ENCODE assay signal across 8 cellular contexts in the genomic region with DNA sequence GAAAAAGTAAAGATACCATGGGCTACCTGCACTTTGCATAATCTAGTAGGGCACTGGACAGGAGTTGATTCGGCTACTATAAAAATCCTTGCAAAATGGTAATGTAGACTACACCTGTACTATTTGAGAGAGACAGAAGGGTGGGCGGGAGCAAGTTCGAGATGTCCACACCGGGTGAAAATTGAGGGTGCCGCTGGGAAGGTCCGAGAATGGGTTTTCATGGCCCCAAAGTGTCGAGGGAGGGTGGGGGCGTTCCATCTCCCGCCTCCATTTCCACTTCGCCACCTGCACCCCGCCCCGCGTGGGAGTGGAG. TPM values are rescaled to one million over a fixed set of nuclear protein-coding genes. Genes with fewer than 3 reads are reported as not detected.
DNase-seq lines count a peak whose midpoint lies in the region; ATAC-seq and TF ChIP-seq lines count a peak whose summit lies in the region.

No MANE protein-coding gene starts in this region.

- H3K4me1 Mint-ChIP-seq in GM23338 (peaks cover 6% of the 10 kb centered on the region), T-helper 17 cell (peaks cover 12% of the 10 kb centered on the region)
- H3K4me1 Mint-ChIP-seq in stimulated activated effector memory CD8-positive, alpha-beta T cell treated with anti-CD3 and anti-CD28 coated beads, Interleukin-12 subunit alpha, Interleukin-12 subunit beta, amount 100 ng/mL, for 72 hours: peaks cover 22% of the 10 kb centered on the region

- H3K27ac Mint-ChIP-seq in GM23338 (peak overlapping the region; percentile 81), T-helper 17 cell (peak overlapping the region; percentile 93)
- H3K27ac Mint-ChIP-seq in stimulated activated effector memory CD8-positive, alpha-beta T cell treated with anti-CD3 and anti-CD28 coated beads, Interleukin-12 subunit alpha, Interleukin-12 subunit beta, amount 100 ng/mL, for 72 hours: peak overlapping the region; percentile 95

- peaks cover 36% of the 10 kb centered on the region for H3K79me2 ChIP-seq in GM23338 (replicated peaks; ENCODE audit: insufficient read depth)

- H3K9me3 ChIP-seq in T-helper 17 cell (ENCODE audit: control insufficient read depth, low read length, poor library complexity, severe bottlenecking) (no peaks in the 10 kb centered on the region), right cardiac atrium (ENCODE audit: control insufficient read depth, low read length) (no peaks in the 10 kb centered on the region)

- peak overlapping the region; percentile 96 for H2AFZ ChIP-seq in GM23338

- peaks cover 4% of the 10 kb centered on the region for H3K27me3 Mint-ChIP-seq in GM23338 (ENCODE audit: insufficient read depth, low read depth, poor library complexity)
- H3K27me3 Mint-ChIP-seq in T-helper 17 cell: no peaks in the 10 kb centered on the region

- H3K9me2 ChIP-seq in GM23338 (ENCODE audit: insufficient read depth): no peaks in the 10 kb centered on the region

- H3K36me3 Mint-ChIP-seq in GM23338 (ENCODE audit: low read depth): peaks cover 15% of the 10 kb centered on the region
- peaks cover 2% of the 10 kb centered on the region for H3K36me3 Mint-ChIP-seq in T-helper 17 cell (ENCODE audit: low read depth)
- H3K36me3 Mint-ChIP-seq in stimulated activated effector memory CD8-positive, alpha-beta T cell treated with anti-CD3 and anti-CD28 coated beads, Interleukin-12 subunit alpha, Interleukin-12 subunit beta, amount 100 ng/mL, for 72 hours: peaks cover 54% of the 10 kb centered on the region

- H3K4me2 ChIP-seq in GM23338: peak overlapping the region; percentile 77

- peak; percentile 13 for ATAC-seq in GM23338
- no peak for ATAC-seq in T-helper 17 cell
- no peak for ATAC-seq in right cardiac atrium
- no peak for ATAC-seq in stimulated activated effector memory CD8-positive, alpha-beta T cell treated with anti-CD3 and anti-CD28 coated beads, Interleukin-12 subunit alpha, Interleukin-12 subunit beta, amount 100 ng/mL, for 72 hours
- no peak for ATAC-seq in HG03442 (IDR thresholded peaks at IDR 0.05; ENCODE audit: unreplicated experiment)

- no peaks in the 10 kb centered on the region for H3F3A ChIP-seq in GM23338 (replicated peaks; ENCODE audit: low read depth)

- H3K4me3 ChIP-seq in AG04449 (ENCODE audit: low read depth, low read length) (peak overlapping the region; percentile 97), GM23338 (peak overlapping the region; percentile 97), right cardiac atrium (ENCODE audit: low read length) (peak overlapping the region; percentile 78)

- no peaks in the 10 kb centered on the region for H3K36me3 ChIP-seq in GM23338 (ENCODE audit: insufficient read depth)

- POLR2A ChIA-PET in AG04449 (lab: Yijun Ruan, JAX): no interaction called here

- H3K4me3 Mint-ChIP-seq in GM23338 (peak overlapping the region; percentile 93), T-helper 17 cell (peak overlapping the region; percentile 97)
- peak overlapping the region; percentile 88 for H3K4me3 Mint-ChIP-seq in stimulated activated effector memory CD8-positive, alpha-beta T cell treated with anti-CD3 and anti-CD28 coated beads, Interleukin-12 subunit alpha, Interleukin-12 subunit beta, amount 100 ng/mL, for 72 hours

- H3K27me3 ChIP-seq in GM23338 (ENCODE audit: insufficient read depth) (no peaks in the 10 kb centered on the region), right cardiac atrium (ENCODE audit: control insufficient read depth, insufficient read depth) (no peaks in the 10 kb centered on the region)

- H3K27ac ChIP-seq in GM23338 (ENCODE audit: low read depth) (0 out of 2 replicates have a peak overlapping the region, but pooled peaks have one; percentile 63), right cardiac atrium (ENCODE audit: low read length) (peak overlapping the region; percentile 82)

- TF ChIP-seq CTCF in AG04449 (IDR thresholded peaks at IDR 0.05; ENCODE audit: insufficient read depth, low read length, missing control alignments): no peak
- TF ChIP-seq CTCF in GM23338 (conservative IDR thresholded peaks at IDR 0.05; ENCODE audit: low read depth in 2 of 2): no peak

- CTCF ChIA-PET in AG04449 (lab: Yijun Ruan, JAX): no interaction called here

- no peak for DNase-seq in AG04449 (ENCODE audit: low read depth, low spot score)
- no peak for DNase-seq in GM23338 (ENCODE audit: low spot score)
- no peak for DNase-seq in T-helper 17 cell
- no peak for DNase-seq in right cardiac atrium
- DNase-seq in stimulated activated effector memory CD8-positive, alpha-beta T cell treated with anti-CD3 and anti-CD28 coated beads, Interleukin-12 subunit alpha, Interleukin-12 subunit beta, amount 100 ng/mL, for 72 hours (ENCODE audit: low spot score in 2 of 2): no peak
- DNase-seq in activated CD4-positive, CD25-positive, alpha-beta regulatory T cell (lab: John Stamatoyannopoulos, UW): no peak
- DNase-seq in NCI-H446 treated with DMSO at 0.1 percent for 48 hours (lab: John Stamatoyannopoulos, UW): no peak

- under 1% methylated on average over 13 of the region's 13 CpGs for WGBS in right cardiac atrium

- H3K4me1 ChIP-seq in GM23338 (ENCODE audit: insufficient read depth) (peaks cover 6% of the 10 kb centered on the region), right cardiac atrium (ENCODE audit: control insufficient read depth, insufficient read depth, low read length) (no peaks in the 10 kb centered on the region)

- intact Hi-C loops in right cardiac atrium (cut with DNase I): no loop called here

- no peaks in the 10 kb centered on the region; the same call in 1 of the 2 replicates for H4K20me1 ChIP-seq in GM23338 (replicated peaks; ENCODE audit: insufficient read depth)

- H3K9me3 Mint-ChIP-seq in GM23338: peaks cover 8% of the 10 kb centered on the region
- no peaks in the 10 kb centered on the region for H3K9me3 Mint-ChIP-seq in stimulated activated effector memory CD8-positive, alpha-beta T cell treated with anti-CD3 and anti-CD28 coated beads, Interleukin-12 subunit alpha, Interleukin-12 subunit beta, amount 100 ng/mL, for 72 hours

TF ChIP-seq in GM23338, 12 proteins besides CTCF, POLR2A, EP300 and RAD21 (continues in another document):
- no peak for TF ChIP-seq CREB1 (CRISPR knock-in tag; IDR thresholded peaks at IDR 0.05; ENCODE audit: low read depth)
- TF ChIP-seq, protein P1, sequence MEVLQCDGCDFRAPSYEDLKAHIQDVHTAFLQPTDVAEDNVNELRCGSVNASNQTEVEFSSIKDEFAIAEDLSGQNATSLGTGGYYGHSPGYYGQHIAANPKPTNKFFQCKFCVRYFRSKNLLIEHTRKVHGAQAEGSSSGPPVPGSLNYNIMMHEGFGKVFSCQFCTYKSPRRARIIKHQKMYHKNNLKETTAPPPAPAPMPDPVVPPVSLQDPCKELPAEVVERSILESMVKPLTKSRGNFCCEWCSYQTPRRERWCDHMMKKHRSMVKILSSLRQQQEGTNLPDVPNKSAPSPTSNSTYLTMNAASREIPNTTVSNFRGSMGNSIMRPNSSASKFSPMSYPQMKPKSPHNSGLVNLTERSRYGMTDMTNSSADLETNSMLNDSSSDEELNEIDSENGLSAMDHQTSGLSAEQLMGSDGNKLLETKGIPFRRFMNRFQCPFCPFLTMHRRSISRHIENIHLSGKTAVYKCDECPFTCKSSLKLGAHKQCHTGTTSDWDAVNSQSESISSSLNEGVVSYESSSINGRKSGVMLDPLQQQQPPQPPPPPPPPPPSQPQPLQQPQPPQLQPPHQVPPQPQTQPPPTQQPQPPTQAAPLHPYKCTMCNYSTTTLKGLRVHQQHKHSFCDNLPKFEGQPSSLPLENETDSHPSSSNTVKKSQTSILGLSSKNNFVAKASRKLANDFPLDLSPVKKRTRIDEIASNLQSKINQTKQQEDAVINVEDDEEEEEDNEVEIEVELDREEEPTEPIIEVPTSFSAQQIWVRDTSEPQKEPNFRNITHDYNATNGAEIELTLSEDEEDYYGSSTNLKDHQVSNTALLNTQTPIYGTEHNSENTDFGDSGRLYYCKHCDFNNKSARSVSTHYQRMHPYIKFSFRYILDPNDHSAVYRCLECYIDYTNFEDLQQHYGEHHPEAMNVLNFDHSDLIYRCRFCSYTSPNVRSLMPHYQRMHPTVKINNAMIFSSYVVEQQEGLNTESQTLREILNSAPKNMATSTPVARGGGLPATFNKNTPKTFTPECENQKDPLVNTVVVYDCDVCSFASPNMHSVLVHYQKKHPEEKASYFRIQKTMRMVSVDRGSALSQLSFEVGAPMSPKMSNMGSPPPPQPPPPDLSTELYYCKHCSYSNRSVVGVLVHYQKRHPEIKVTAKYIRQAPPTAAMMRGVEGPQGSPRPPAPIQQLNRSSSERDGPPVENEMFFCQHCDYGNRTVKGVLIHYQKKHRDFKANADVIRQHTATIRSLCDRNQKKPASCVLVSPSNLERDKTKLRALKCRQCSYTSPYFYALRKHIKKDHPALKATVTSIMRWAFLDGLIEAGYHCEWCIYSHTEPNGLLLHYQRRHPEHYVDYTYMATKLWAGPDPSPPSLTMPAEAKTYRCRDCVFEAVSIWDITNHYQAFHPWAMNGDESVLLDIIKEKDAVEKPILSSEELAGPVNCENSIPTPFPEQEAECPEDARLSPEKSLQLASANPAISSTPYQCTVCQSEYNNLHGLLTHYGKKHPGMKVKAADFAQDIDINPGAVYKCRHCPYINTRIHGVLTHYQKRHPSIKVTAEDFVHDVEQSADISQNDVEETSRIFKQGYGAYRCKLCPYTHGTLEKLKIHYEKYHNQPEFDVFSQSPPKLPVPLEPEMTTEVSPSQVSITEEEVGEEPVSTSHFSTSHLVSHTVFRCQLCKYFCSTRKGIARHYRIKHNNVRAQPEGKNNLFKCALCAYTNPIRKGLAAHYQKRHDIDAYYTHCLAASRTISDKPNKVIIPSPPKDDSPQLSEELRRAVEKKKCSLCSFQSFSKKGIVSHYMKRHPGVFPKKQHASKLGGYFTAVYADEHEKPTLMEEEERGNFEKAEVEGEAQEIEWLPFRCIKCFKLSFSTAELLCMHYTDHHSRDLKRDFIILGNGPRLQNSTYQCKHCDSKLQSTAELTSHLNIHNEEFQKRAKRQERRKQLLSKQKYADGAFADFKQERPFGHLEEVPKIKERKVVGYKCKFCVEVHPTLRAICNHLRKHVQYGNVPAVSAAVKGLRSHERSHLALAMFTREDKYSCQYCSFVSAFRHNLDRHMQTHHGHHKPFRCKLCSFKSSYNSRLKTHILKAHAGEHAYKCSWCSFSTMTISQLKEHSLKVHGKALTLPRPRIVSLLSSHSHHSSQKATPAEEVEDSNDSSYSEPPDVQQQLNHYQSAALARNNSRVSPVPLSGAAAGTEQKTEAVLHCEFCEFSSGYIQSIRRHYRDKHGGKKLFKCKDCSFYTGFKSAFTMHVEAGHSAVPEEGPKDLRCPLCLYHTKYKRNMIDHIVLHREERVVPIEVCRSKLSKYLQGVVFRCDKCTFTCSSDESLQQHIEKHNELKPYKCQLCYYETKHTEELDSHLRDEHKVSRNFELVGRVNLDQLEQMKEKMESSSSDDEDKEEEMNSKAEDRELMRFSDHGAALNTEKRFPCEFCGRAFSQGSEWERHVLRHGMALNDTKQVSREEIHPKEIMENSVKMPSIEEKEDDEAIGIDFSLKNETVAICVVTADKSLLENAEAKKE (CRISPR knock-in tag; IDR thresholded peaks at IDR 0.05): no peak

RNA-seq across cellular contexts. Expression of gene SNX6, which starts 0.6 kb away (rescaled TPM):
- 110 and 116 TPM in 2 replicates for total RNA-seq in GM23338 (2014; rRNA removed; shearing (Covaris generic))
- polyA plus RNA-seq in GM23338 (2016; fragmentation: Nextera tagmentation; extraction: Ambion mirVana) (128 and 157 TPM in 2 replicates), right cardiac atrium (22.9 TPM)
- total RNA-seq in T-helper 17 cell (10 to 100 TPM; 67.3 to 87.2 TPM), right cardiac atrium (10 to 100 TPM; 46.7 to 53.4 (median 48.3) TPM)
